1 cellular context compared by ENCODE assay signal in the genomic region with DNA sequence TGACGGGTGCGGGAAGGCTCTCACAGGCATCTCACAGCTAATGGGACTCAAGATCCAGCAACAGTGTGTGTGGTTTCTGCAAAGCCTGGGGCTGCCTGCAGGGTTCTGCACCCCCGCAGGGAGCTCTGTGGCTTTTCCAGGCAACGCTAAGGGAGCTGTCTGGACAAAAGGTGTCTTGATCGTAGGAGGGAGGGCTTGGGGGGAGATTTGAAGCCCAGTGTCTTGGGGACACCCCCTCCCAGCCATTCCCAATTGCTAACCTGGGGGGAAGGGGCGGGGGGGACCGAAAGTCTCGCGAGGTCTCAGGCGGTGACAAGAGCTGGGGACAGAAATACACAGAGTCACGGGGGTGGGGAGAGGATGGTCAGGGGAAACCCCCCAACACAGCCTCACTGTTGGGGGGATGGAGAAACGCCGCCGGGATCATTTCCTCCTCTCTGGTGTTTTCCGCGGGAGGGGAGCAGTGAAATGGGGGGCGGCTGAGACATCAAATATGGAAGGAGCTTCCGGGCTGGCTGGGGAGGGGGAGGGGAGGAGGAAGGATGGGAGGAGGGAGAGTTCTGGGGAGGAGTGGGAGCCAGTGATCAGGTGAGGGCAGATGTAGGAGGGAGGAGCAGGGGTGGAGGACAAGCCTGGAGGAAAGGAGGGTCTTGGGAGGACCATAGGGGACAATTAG.
TF ChIP-seq lines count a peak whose summit lies in the region.

No MANE protein-coding gene starts in this region.

TF ChIP-seq in HEK293, 187 proteins besides CTCF, POLR2A, EP300 and RAD21 (continued from another document):
- TF ChIP-seq, protein P1, sequence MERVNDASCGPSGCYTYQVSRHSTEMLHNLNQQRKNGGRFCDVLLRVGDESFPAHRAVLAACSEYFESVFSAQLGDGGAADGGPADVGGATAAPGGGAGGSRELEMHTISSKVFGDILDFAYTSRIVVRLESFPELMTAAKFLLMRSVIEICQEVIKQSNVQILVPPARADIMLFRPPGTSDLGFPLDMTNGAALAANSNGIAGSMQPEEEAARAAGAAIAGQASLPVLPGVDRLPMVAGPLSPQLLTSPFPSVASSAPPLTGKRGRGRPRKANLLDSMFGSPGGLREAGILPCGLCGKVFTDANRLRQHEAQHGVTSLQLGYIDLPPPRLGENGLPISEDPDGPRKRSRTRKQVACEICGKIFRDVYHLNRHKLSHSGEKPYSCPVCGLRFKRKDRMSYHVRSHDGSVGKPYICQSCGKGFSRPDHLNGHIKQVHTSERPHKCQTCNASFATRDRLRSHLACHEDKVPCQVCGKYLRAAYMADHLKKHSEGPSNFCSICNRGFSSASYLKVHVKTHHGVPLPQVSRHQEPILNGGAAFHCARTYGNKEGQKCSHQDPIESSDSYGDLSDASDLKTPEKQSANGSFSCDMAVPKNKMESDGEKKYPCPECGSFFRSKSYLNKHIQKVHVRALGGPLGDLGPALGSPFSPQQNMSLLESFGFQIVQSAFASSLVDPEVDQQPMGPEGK (tag by site-specific recombination; IDR thresholded peaks at IDR 0.05), result peak; percentile 96
- TF ChIP-seq ZNF416 (tag by site-specific recombination; IDR thresholded peaks at IDR 0.05), result no peak
- TF ChIP-seq GLI4 (tag by site-specific recombination; IDR thresholded peaks at IDR 0.05), result peak; percentile 73; the same call in 1 of the 2 replicates
- peak; percentile 57 for TF ChIP-seq KLF1 (tag by site-specific recombination; IDR thresholded peaks at IDR 0.05)
- TF ChIP-seq OSR2 (tag by site-specific recombination; IDR thresholded peaks at IDR 0.05), result no peak
- TF ChIP-seq ZSCAN23 (tag by site-specific recombination; IDR thresholded peaks at IDR 0.05), result peak; percentile 76; the same call in 1 of the 2 replicates
- TF ChIP-seq SP3 (tag by site-specific recombination; IDR thresholded peaks at IDR 0.05), result peak; percentile 82
- TF ChIP-seq ZNF366 (tag by site-specific recombination; conservative IDR thresholded peaks at IDR 0.05), result peak; percentile 87
- TF ChIP-seq, protein P2, sequence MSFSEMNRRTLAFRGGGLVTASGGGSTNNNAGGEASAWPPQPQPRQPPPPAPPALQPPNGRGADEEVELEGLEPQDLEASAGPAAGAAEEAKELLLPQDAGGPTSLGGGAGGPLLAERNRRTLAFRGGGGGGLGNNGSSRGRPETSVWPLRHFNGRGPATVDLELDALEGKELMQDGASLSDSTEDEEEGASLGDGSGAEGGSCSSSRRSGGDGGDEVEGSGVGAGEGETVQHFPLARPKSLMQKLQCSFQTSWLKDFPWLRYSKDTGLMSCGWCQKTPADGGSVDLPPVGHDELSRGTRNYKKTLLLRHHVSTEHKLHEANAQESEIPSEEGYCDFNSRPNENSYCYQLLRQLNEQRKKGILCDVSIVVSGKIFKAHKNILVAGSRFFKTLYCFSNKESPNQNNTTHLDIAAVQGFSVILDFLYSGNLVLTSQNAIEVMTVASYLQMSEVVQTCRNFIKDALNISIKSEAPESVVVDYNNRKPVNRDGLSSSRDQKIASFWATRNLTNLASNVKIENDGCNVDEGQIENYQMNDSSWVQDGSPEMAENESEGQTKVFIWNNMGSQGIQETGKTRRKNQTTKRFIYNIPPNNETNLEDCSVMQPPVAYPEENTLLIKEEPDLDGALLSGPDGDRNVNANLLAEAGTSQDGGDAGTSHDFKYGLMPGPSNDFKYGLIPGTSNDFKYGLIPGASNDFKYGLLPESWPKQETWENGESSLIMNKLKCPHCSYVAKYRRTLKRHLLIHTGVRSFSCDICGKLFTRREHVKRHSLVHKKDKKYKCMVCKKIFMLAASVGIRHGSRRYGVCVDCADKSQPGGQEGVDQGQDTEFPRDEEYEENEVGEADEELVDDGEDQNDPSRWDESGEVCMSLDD (tag by site-specific recombination; IDR thresholded peaks at IDR 0.05), result peak; percentile 94
- TF ChIP-seq REST (tag by site-specific recombination; IDR thresholded peaks at IDR 0.05), result no peak
- TF ChIP-seq ZNF768 (tag by site-specific recombination; IDR thresholded peaks at IDR 0.05), result no peak
- TF ChIP-seq, protein P3, sequence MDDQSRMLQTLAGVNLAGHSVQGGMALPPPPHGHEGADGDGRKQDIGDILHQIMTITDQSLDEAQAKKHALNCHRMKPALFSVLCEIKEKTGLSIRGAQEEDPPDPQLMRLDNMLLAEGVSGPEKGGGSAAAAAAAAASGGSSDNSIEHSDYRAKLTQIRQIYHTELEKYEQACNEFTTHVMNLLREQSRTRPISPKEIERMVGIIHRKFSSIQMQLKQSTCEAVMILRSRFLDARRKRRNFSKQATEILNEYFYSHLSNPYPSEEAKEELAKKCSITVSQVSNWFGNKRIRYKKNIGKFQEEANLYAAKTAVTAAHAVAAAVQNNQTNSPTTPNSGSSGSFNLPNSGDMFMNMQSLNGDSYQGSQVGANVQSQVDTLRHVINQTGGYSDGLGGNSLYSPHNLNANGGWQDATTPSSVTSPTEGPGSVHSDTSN (CRISPR knock-in tag; IDR thresholded peaks at IDR 0.05), result no peak
- no peak for TF ChIP-seq BCL11B (tag by site-specific recombination; IDR thresholded peaks at IDR 0.05; ENCODE audit: low read depth)
- TF ChIP-seq ZNF10 (tag by site-specific recombination; IDR thresholded peaks at IDR 0.05), result peak; percentile 98
- TF ChIP-seq ZNF341 (tag by site-specific recombination; IDR thresholded peaks at IDR 0.05; ENCODE audit: low read depth), result peak; percentile 58
- TF ChIP-seq KLF7 (tag by site-specific recombination; IDR thresholded peaks at IDR 0.05; ENCODE audit: borderline replicate concordance), result no peak
- no peak for TF ChIP-seq ZNF830 (tag by site-specific recombination; IDR thresholded peaks at IDR 0.05; ENCODE audit: low read depth)
- peak; percentile 70 for TF ChIP-seq ZBTB17 (tag by site-specific recombination; IDR thresholded peaks at IDR 0.05)
- no peak for TF ChIP-seq MYNN (tag by site-specific recombination; IDR thresholded peaks at IDR 0.05; ENCODE audit: borderline replicate concordance)
- TF ChIP-seq ZNF610 (tag by site-specific recombination; IDR thresholded peaks at IDR 0.05; ENCODE audit: borderline replicate concordance), result no peak
- TF ChIP-seq ZNF677 (tag by site-specific recombination; IDR thresholded peaks at IDR 0.05), result no peak
- TF ChIP-seq ZNF501 (tag by site-specific recombination; IDR thresholded peaks at IDR 0.05), result no peak
- TF ChIP-seq GLIS2 (tag by site-specific recombination; IDR thresholded peaks at IDR 0.05), result peak; percentile 78
